In the genomic region with DNA sequence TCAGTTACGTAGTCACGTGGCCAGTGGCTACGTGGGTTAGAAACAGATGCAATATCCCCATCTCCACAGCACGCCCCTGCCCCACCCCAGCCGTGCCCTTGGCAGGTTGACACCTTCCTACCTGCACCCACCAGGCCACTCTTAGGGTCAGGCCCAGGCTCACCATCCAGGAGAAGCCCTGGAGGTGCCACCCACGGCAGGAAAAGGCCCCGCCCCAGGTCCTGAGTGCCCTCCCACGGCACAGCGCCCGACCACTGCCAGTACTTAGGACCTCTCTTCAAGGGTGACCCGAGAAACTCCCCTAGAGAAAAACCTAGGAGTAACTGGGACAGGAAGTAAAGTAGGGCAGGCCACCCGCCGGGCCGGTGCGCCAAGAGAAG, we compare ENCODE assay signal across 1 cellular context.
TF ChIP-seq lines count a peak whose summit lies in the region.

No MANE protein-coding gene starts in this region.

TF ChIP-seq in GM23338, 12 proteins besides CTCF, POLR2A, EP300 and RAD21 (continued from another document):
- TF ChIP-seq, protein P1, sequence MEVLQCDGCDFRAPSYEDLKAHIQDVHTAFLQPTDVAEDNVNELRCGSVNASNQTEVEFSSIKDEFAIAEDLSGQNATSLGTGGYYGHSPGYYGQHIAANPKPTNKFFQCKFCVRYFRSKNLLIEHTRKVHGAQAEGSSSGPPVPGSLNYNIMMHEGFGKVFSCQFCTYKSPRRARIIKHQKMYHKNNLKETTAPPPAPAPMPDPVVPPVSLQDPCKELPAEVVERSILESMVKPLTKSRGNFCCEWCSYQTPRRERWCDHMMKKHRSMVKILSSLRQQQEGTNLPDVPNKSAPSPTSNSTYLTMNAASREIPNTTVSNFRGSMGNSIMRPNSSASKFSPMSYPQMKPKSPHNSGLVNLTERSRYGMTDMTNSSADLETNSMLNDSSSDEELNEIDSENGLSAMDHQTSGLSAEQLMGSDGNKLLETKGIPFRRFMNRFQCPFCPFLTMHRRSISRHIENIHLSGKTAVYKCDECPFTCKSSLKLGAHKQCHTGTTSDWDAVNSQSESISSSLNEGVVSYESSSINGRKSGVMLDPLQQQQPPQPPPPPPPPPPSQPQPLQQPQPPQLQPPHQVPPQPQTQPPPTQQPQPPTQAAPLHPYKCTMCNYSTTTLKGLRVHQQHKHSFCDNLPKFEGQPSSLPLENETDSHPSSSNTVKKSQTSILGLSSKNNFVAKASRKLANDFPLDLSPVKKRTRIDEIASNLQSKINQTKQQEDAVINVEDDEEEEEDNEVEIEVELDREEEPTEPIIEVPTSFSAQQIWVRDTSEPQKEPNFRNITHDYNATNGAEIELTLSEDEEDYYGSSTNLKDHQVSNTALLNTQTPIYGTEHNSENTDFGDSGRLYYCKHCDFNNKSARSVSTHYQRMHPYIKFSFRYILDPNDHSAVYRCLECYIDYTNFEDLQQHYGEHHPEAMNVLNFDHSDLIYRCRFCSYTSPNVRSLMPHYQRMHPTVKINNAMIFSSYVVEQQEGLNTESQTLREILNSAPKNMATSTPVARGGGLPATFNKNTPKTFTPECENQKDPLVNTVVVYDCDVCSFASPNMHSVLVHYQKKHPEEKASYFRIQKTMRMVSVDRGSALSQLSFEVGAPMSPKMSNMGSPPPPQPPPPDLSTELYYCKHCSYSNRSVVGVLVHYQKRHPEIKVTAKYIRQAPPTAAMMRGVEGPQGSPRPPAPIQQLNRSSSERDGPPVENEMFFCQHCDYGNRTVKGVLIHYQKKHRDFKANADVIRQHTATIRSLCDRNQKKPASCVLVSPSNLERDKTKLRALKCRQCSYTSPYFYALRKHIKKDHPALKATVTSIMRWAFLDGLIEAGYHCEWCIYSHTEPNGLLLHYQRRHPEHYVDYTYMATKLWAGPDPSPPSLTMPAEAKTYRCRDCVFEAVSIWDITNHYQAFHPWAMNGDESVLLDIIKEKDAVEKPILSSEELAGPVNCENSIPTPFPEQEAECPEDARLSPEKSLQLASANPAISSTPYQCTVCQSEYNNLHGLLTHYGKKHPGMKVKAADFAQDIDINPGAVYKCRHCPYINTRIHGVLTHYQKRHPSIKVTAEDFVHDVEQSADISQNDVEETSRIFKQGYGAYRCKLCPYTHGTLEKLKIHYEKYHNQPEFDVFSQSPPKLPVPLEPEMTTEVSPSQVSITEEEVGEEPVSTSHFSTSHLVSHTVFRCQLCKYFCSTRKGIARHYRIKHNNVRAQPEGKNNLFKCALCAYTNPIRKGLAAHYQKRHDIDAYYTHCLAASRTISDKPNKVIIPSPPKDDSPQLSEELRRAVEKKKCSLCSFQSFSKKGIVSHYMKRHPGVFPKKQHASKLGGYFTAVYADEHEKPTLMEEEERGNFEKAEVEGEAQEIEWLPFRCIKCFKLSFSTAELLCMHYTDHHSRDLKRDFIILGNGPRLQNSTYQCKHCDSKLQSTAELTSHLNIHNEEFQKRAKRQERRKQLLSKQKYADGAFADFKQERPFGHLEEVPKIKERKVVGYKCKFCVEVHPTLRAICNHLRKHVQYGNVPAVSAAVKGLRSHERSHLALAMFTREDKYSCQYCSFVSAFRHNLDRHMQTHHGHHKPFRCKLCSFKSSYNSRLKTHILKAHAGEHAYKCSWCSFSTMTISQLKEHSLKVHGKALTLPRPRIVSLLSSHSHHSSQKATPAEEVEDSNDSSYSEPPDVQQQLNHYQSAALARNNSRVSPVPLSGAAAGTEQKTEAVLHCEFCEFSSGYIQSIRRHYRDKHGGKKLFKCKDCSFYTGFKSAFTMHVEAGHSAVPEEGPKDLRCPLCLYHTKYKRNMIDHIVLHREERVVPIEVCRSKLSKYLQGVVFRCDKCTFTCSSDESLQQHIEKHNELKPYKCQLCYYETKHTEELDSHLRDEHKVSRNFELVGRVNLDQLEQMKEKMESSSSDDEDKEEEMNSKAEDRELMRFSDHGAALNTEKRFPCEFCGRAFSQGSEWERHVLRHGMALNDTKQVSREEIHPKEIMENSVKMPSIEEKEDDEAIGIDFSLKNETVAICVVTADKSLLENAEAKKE (CRISPR knock-in tag; IDR thresholded peaks at IDR 0.05) = no peak
- no peak for TF ChIP-seq NANOG (IDR thresholded peaks at IDR 0.05; ENCODE audit: borderline replicate concordance)
- TF ChIP-seq, protein P2, sequence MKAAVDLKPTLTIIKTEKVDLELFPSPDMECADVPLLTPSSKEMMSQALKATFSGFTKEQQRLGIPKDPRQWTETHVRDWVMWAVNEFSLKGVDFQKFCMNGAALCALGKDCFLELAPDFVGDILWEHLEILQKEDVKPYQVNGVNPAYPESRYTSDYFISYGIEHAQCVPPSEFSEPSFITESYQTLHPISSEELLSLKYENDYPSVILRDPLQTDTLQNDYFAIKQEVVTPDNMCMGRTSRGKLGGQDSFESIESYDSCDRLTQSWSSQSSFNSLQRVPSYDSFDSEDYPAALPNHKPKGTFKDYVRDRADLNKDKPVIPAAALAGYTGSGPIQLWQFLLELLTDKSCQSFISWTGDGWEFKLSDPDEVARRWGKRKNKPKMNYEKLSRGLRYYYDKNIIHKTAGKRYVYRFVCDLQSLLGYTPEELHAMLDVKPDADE (IDR thresholded peaks at IDR 0.05) = no peak
- TF ChIP-seq ZNF331 (CRISPR knock-in tag; IDR thresholded peaks at IDR 0.05; ENCODE audit: low read depth) = no peak
- no peak for TF ChIP-seq EZH2phosphoT487 (IDR thresholded peaks at IDR 0.05; ENCODE audit: unreplicated experiment)
- TF ChIP-seq, protein P3, sequence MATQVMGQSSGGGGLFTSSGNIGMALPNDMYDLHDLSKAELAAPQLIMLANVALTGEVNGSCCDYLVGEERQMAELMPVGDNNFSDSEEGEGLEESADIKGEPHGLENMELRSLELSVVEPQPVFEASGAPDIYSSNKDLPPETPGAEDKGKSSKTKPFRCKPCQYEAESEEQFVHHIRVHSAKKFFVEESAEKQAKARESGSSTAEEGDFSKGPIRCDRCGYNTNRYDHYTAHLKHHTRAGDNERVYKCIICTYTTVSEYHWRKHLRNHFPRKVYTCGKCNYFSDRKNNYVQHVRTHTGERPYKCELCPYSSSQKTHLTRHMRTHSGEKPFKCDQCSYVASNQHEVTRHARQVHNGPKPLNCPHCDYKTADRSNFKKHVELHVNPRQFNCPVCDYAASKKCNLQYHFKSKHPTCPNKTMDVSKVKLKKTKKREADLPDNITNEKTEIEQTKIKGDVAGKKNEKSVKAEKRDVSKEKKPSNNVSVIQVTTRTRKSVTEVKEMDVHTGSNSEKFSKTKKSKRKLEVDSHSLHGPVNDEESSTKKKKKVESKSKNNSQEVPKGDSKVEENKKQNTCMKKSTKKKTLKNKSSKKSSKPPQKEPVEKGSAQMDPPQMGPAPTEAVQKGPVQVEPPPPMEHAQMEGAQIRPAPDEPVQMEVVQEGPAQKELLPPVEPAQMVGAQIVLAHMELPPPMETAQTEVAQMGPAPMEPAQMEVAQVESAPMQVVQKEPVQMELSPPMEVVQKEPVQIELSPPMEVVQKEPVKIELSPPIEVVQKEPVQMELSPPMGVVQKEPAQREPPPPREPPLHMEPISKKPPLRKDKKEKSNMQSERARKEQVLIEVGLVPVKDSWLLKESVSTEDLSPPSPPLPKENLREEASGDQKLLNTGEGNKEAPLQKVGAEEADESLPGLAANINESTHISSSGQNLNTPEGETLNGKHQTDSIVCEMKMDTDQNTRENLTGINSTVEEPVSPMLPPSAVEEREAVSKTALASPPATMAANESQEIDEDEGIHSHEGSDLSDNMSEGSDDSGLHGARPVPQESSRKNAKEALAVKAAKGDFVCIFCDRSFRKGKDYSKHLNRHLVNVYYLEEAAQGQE (IDR thresholded peaks at IDR 0.05; ENCODE audit: unreplicated experiment) = no peak
